8 cellular contexts compared by ENCODE assay signal in the genomic region with DNA sequence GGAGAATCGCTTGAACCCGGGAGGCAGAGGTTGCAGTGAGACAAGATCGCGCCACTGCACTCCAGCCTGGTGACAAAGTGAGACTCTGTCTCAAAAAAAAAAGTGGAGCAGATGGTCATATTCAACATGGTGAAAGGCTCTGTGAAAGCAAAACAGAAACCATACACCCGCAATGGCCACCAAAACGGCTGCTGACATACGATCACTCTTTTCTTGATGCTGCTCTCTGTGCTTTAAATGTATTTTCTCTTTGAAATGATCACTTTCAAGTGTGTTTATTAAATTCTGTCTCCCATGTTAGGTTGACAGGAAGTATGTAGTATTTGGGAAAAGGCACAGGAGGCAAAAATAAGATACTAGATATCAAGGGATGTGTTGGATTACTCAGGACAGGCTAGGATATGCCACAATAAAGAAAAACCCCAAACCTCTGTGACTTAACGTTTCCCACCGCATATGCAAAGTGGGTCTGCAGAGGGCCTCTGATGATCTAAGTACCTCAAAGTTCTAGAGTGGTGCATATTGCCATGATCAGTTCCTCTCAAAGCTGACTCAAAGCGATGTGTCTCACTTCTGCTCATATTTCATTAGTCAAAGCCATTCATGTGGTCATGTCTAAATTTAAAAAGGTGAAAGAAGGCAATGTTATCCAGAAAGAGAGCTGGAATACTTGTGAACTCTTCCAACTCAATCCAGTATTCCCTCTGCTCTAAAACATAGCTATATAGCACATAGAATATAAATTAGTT.
A peak's percentile ranks its signal among the peaks of the same experiment; 100 is the strongest.
DNase-seq lines count a peak whose midpoint lies in the region; ATAC-seq and TF ChIP-seq lines count a peak whose summit lies in the region.

No MANE protein-coding gene starts in this region.

- H3K4me1 ChIP-seq in CD4-positive, alpha-beta memory T cell (ENCODE audit: insufficient read depth, low read length) = peaks cover 14% of the 10 kb centered on the region

- no peaks in the 10 kb centered on the region for H3K27me3 Mint-ChIP-seq in CD4-positive, alpha-beta memory T cell
- peaks cover 4% of the 10 kb centered on the region for H3K27me3 Mint-ChIP-seq in stimulated activated naive CD8-positive, alpha-beta T cell treated with anti-CD3 and anti-CD28 coated beads, Interleukin-15, Interleukin-2, amounts not matched to agents 100 ng/mL and 50 ng/mL, for 24 hours
- H3K27me3 Mint-ChIP-seq in type B pancreatic cell = no peaks in the 10 kb centered on the region

- H3K27ac Mint-ChIP-seq in CD4-positive, alpha-beta memory T cell = peak overlapping the region in 4 of 7 donors; percentile 11 to 72 (median 54)
- peak overlapping the region; percentile 88 for H3K27ac Mint-ChIP-seq in stimulated activated naive CD8-positive, alpha-beta T cell treated with anti-CD3 and anti-CD28 coated beads, Interleukin-15, Interleukin-2, amounts not matched to agents 100 ng/mL and 50 ng/mL, for 24 hours
- H3K27ac Mint-ChIP-seq in type B pancreatic cell = no peak overlapping the region

- intact Hi-C loops in CD4-positive, alpha-beta memory T cell (cut with micrococcal nuclease) = no loop called here

- no peak overlapping the region for H3K27ac ChIP-seq in CD4-positive, alpha-beta memory T cell (ENCODE audit: low read depth, low read length)

- peak in 3 of 5 donors; percentile 5 to 20 (median 11) for DNase-seq in CD4-positive, alpha-beta memory T cell
- peak; percentile 15 for DNase-seq in activated CD8-positive, alpha-beta memory T cell treated with anti-CD3 and anti-CD28 coated beads, Interleukin-2, amount 50 U/mL, for 4 hours
- DNase-seq in type B pancreatic cell (ENCODE audit: extremely low spot score, unreplicated experiment) = no peak
- DNase-seq in HT-29 (ENCODE audit: low spot score) = no peak
- no peak for DNase-seq in cortex of kidney (lab: John Stamatoyannopoulos, UW)

- H3K9me3 ChIP-seq in CD4-positive, alpha-beta memory T cell (ENCODE audit: control insufficient read depth in 1 of 2, low read length in 2 of 2) = no peaks in the 10 kb centered on the region

- TF ChIP-seq CTCF in type B pancreatic cell (conservative IDR thresholded peaks at IDR 0.05) = no peak

- no peaks in the 10 kb centered on the region for H3K36me3 ChIP-seq in CD4-positive, alpha-beta memory T cell (ENCODE audit: insufficient read depth, low read length)

- no peaks in the 10 kb centered on the region for H3K27me3 ChIP-seq in CD4-positive, alpha-beta memory T cell (ENCODE audit: insufficient read depth, low read length)

- ATAC-seq in GM19438 (IDR thresholded peaks at IDR 0.05; ENCODE audit: low read depth, unreplicated experiment) (peak; percentile 96), HG03439 (IDR thresholded peaks at IDR 0.05; ENCODE audit: unreplicated experiment) (peak; percentile 99)

- peaks cover 9 to 22% (median 16%) of the 10 kb centered on the region in 4 donors for H3K4me1 Mint-ChIP-seq in CD4-positive, alpha-beta memory T cell
- H3K4me1 Mint-ChIP-seq in stimulated activated naive CD8-positive, alpha-beta T cell treated with anti-CD3 and anti-CD28 coated beads, Interleukin-15, Interleukin-2, amounts not matched to agents 100 ng/mL and 50 ng/mL, for 24 hours (ENCODE audit: low read depth) = peaks cover 26% of the 10 kb centered on the region
- no peaks in the 10 kb centered on the region for H3K4me1 Mint-ChIP-seq in type B pancreatic cell (ENCODE audit: unreplicated experiment)

- H3K36me3 Mint-ChIP-seq in CD4-positive, alpha-beta memory T cell = no peaks in the 10 kb centered on the region
- H3K36me3 Mint-ChIP-seq in stimulated activated naive CD8-positive, alpha-beta T cell treated with anti-CD3 and anti-CD28 coated beads, Interleukin-15, Interleukin-2, amounts not matched to agents 100 ng/mL and 50 ng/mL, for 24 hours (ENCODE audit: low read depth) = no peaks in the 10 kb centered on the region
- H3K36me3 Mint-ChIP-seq in type B pancreatic cell = peaks cover 3% of the 10 kb centered on the region

- CTCF ChIA-PET in CD4-positive, alpha-beta memory T cell (lab: Charles Lee; ENCODE audit: partially characterized antibody) = no interaction called here

- POLR2A ChIA-PET in CD4-positive, alpha-beta memory T cell (lab: Charles Lee; ENCODE audit: partially characterized antibody) = no interaction called here

- peak overlapping the region in 5 of 8 donors; percentile 27 to 70 (median 51) for H3K4me3 Mint-ChIP-seq in CD4-positive, alpha-beta memory T cell
- H3K4me3 Mint-ChIP-seq in stimulated activated naive CD8-positive, alpha-beta T cell treated with anti-CD3 and anti-CD28 coated beads, Interleukin-15, Interleukin-2, amounts not matched to agents 100 ng/mL and 50 ng/mL, for 24 hours = peak overlapping the region; percentile 75
- H3K4me3 Mint-ChIP-seq in type B pancreatic cell = no peak overlapping the region

- H3K9me3 Mint-ChIP-seq in CD4-positive, alpha-beta memory T cell = peaks cover 0 to 3% (median 0%) of the 10 kb centered on the region in 8 donors
- H3K9me3 Mint-ChIP-seq in stimulated activated naive CD8-positive, alpha-beta T cell treated with anti-CD3 and anti-CD28 coated beads, Interleukin-15, Interleukin-2, amounts not matched to agents 100 ng/mL and 50 ng/mL, for 24 hours = no peaks in the 10 kb centered on the region
- peaks cover 7% of the 10 kb centered on the region for H3K9me3 Mint-ChIP-seq in type B pancreatic cell

- H3K4me3 ChIP-seq in CD4-positive, alpha-beta memory T cell (ENCODE audit: low read length in 2 of 2) = no peak overlapping the region

Comparison
In these comparisons a context has a peak if more than half of its experiments do, and no peak if none do; other contexts are left out.
1. DNase-seq: peak in CD4-positive, alpha-beta memory T cell (3 of 5) and activated CD8-positive, alpha-beta memory T cell treated with anti-CD3 and anti-CD28 coated beads, Interleukin-2, amount 50 U/mL, for 4 hours (single experiment); none in type B pancreatic cell (single experiment), HT-29 (single experiment) and cortex of kidney (single experiment).